Comparison of ENCODE assay signal across 18 cellular contexts in the genomic region with DNA sequence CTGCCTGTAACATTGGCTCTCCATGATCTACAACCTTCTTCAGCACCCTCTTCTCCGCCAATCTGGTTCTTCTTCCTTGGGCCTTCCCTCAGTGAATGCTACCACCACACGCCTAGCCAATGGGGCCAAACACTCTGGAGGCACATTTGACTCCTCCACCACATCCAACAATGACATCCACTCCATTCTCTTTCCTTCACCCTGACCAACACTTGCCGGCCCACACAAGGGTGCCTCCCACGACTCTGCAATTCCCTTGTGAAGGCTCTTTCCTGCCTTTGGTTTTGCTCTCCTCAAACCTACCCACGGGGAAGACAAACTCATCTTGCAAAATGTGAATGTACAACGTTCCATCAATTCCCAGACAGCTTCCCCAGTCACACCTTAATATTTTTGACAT.
"Had no signal": no experiment of that assay in that cellular context is flagged by ENCODE, and none has a peak within 500 bp of the region (broad histone marks: within the 10 kb centered on the region; RNA-seq: fewer than 3 reads in every experiment).

No MANE protein-coding gene starts in this region.

- H3K4me3 Mint-ChIP-seq: natural killer cell; neural crest cell; stimulated activated memory B cell treated with anti-CD40 and anti-IgM and Interleukin-4, amounts not matched to agents 10 μg/mL and 1 μg/mL and 100 μg/mL, for 72 hours; stimulated activated naive CD8-positive, alpha-beta T cell treated with anti-CD3 and anti-CD28 coated beads, Interleukin-15, Interleukin-2, amounts not matched to agents 100 ng/mL and 50 ng/mL, for 24 hours had no signal

- H3K36me3 ChIP-seq: ovary, tibial nerve had no signal

- H3K4me1 ChIP-seq: testis had no signal

- H3K27ac Mint-ChIP-seq: natural killer cell; stimulated activated memory B cell treated with anti-CD40 and anti-IgM and Interleukin-4, amounts not matched to agents 10 μg/mL and 1 μg/mL and 100 μg/mL, for 72 hours; stimulated activated naive CD8-positive, alpha-beta T cell treated with anti-CD3 and anti-CD28 coated beads, Interleukin-15, Interleukin-2, amounts not matched to agents 100 ng/mL and 50 ng/mL, for 24 hours had no signal

- DNase-seq: effector CD8-positive, alpha-beta T cell; foreskin melanocyte; head of caudate nucleus; hypothalamus; kidney glomerular epithelial cell; mammary epithelial cell; mucosa of descending colon; natural killer cell; nucleus accumbens; ovary; right cardiac atrium; stimulated activated CD4-positive, alpha-beta T cell treated with anti-CD3 and anti-CD28 coated beads, Interleukin-4, amount 100 ng/mL, for 24 hours; testis had no signal

- H3K27ac ChIP-seq: coronary artery, ovary, testis, tibial nerve had no signal

- ATAC-seq: mucosa of descending colon; natural killer cell; right cardiac atrium; stimulated activated memory B cell treated with anti-CD40 and anti-IgM and Interleukin-4, amounts not matched to agents 10 μg/mL and 1 μg/mL and 100 μg/mL, for 72 hours had no signal

- H3K4me1 Mint-ChIP-seq: natural killer cell, neural crest cell had no signal

- H3K36me3 Mint-ChIP-seq: natural killer cell; stimulated activated memory B cell treated with anti-CD40 and anti-IgM and Interleukin-4, amounts not matched to agents 10 μg/mL and 1 μg/mL and 100 μg/mL, for 72 hours had no signal

- H3K27me3 ChIP-seq: ovary, testis, tibial nerve had no signal

- H3K9me3 Mint-ChIP-seq: natural killer cell; neural crest cell; stimulated activated memory B cell treated with anti-CD40 and anti-IgM and Interleukin-4, amounts not matched to agents 10 μg/mL and 1 μg/mL and 100 μg/mL, for 72 hours; stimulated activated naive CD8-positive, alpha-beta T cell treated with anti-CD3 and anti-CD28 coated beads, Interleukin-15, Interleukin-2, amounts not matched to agents 100 ng/mL and 50 ng/mL, for 24 hours had no signal

- H3K27me3 Mint-ChIP-seq: stimulated activated memory B cell treated with anti-CD40 and anti-IgM and Interleukin-4, amounts not matched to agents 10 μg/mL and 1 μg/mL and 100 μg/mL, for 72 hours; stimulated activated naive CD8-positive, alpha-beta T cell treated with anti-CD3 and anti-CD28 coated beads, Interleukin-15, Interleukin-2, amounts not matched to agents 100 ng/mL and 50 ng/mL, for 24 hours had no signal

- H3K9me3 ChIP-seq: mucosa of descending colon, ovary, testis, tibial nerve had no signal

- H3K4me3 ChIP-seq: coronary artery, mucosa of descending colon, ovary, testis, tibial nerve had no signal
